ENCODE assay signal across 29 cellular contexts in the genomic region with DNA sequence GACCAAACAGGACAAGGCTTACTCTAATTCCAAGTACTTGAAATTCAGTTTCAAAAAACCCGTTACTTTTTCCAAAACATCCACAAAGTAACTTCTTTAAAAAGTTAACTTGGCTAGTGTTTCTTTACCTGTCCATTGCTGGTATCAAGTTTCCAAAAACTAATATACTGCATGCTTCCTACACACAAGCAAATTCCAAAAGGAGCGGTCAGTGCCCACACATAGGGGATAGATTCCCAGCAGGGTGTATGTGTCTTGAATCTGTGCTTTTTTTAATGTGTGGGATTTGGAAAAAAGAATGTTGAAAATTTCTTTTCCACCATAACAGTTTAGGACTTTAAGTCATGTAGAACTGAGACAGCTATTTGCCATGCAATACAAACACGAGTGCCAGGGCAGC.
"Had no signal": no experiment of that assay in that cellular context is flagged by ENCODE, and none has a peak within 500 bp of the region (broad histone marks: within the 10 kb centered on the region; RNA-seq: fewer than 3 reads in every experiment).

No MANE protein-coding gene starts in this region.

- H3K4me3 ChIP-seq: colonic mucosa, esophagus squamous epithelium, heart right ventricle, lower lobe of right lung, psoas muscle, sigmoid colon, skin epidermis, thoracic aorta, tibial nerve, upper lobe of left lung had no signal

- H3K36me3 ChIP-seq: colonic mucosa, esophagus squamous epithelium, heart right ventricle, lower lobe of right lung, sigmoid colon, thoracic aorta, tibial nerve, upper lobe of left lung had no signal

- ATAC-seq: heart right ventricle; left colon; left ventricle myocardium superior; lower lobe of right lung; naive thymus-derived CD8-positive, alpha-beta T cell; psoas muscle; right cardiac atrium; stimulated activated naive B cell treated with anti-CD40 and anti-IgM and Interleukin-4, amounts not matched to agents 10 μg/mL and 1 μg/mL and 100 μg/mL, for 72 hours had no signal

- FAIRE-seq: urothelium cell line had no signal

- H3K9me3 ChIP-seq: colonic mucosa, esophagus squamous epithelium, heart right ventricle, lower lobe of right lung, psoas muscle, thoracic aorta, tibial nerve, upper lobe of left lung had no signal

- H3K4me1 ChIP-seq: colonic mucosa, esophagus squamous epithelium, heart right ventricle, lower lobe of right lung, psoas muscle, sigmoid colon, tibial nerve, upper lobe of left lung had no signal

- DNase-seq: colonic mucosa; effector CD8-positive, alpha-beta T cell; endodermal cell; erythroblast; esophagus squamous epithelium; foreskin melanocyte; glutamatergic neuron; heart right ventricle; hippocampal formation; immature natural killer cell; islet precursor cell; kidney glomerular epithelial cell; left colon; left ventricle myocardium superior; lower lobe of right lung; naive thymus-derived CD8-positive, alpha-beta T cell; nephron progenitor cell; nucleus accumbens; psoas muscle; right cardiac atrium; sigmoid colon; stimulated activated CD4-positive, alpha-beta T cell treated with anti-CD3 and anti-CD28 coated beads, Interleukin-15, amount 100 ng/mL, for 24 hours; stimulated activated CD4-positive, alpha-beta T cell treated with anti-CD3 and anti-CD28 coated beads, Interleukin-2, amount 100 ng/mL, for 48 hours; stimulated activated naive B cell treated with anti-CD40 and anti-IgM and Interleukin-4, amounts not matched to agents 10 μg/mL and 1 μg/mL and 100 μg/mL, for 72 hours; upper lobe of left lung had no signal

- H3K27me3 ChIP-seq: colonic mucosa, sigmoid colon, tibial nerve, upper lobe of left lung had no signal

- H3K27ac ChIP-seq: colonic mucosa, esophagus squamous epithelium, heart right ventricle, lower lobe of right lung, psoas muscle, sigmoid colon, skin epidermis, thoracic aorta, tibial nerve, upper lobe of left lung had no signal
